ENCODE assay signal across 1 cellular context in genomic region chr3:126912027-126912422, GRCh38.
TF ChIP-seq lines count a peak whose summit lies in the region.

No MANE protein-coding gene starts in this region.

TF ChIP-seq in SK-N-SH treated with all-trans-retinoic acid at 6 μM for 48 hours, 23 proteins besides CTCF, POLR2A, EP300 and RAD21 (continued from another document):
- TF ChIP-seq PATZ1 (CRISPR knock-in tag; IDR thresholded peaks at IDR 0.05; ENCODE audit: borderline replicate concordance) = no peak
- no peak for TF ChIP-seq SNAI2 (CRISPR knock-in tag; IDR thresholded peaks at IDR 0.05)
- no peak for TF ChIP-seq PPARA (CRISPR knock-in tag; IDR thresholded peaks at IDR 0.05; ENCODE audit: borderline replicate concordance)
